8 cellular contexts compared by ENCODE assay signal in genomic region chr11:128716231-128716630, GRCh38. TPM values are rescaled to one million over a fixed set of nuclear protein-coding genes. Genes with fewer than 3 reads are reported as not detected.
A peak's percentile ranks its signal among the peaks of the same experiment; 100 is the strongest.
DNase-seq lines count a peak whose midpoint lies in the region; ATAC-seq and TF ChIP-seq lines count a peak whose summit lies in the region.

No MANE protein-coding gene starts in this region.

- CTCF ChIA-PET in activated CD8-positive, alpha-beta T cell treated with anti-CD3 and anti-CD28 coated beads for 36 hours (lab: Charles Lee), result interaction anchor here (1.0 to 3.4 kb wide), 5 partner anchors 10 to 41 kb away, joined by 3 to 9 read pairs (median 3); no protein-coding TSS in a partner anchor

- POLR2A ChIA-PET in activated CD8-positive, alpha-beta T cell treated with anti-CD3 and anti-CD28 coated beads for 36 hours (lab: Charles Lee), result interaction anchor here (0.7 to 1.8 kb wide), 7 partner anchors 9 to 114 kb away, joined by 3 to 11 read pairs (median 4); no protein-coding TSS in a partner anchor

- intact Hi-C loops in activated CD8-positive, alpha-beta T cell treated with anti-CD3 and anti-CD28 coated beads for 36 hours (cut with micrococcal nuclease), result no loop called here

- no peaks in the 10 kb centered on the region for H3K27me3 Mint-ChIP-seq in activated T-cell treated with anti-CD3 and anti-CD28 coated beads, Interleukin-2, amount 50 U/mL, for 24 hours
- no peaks in the 10 kb centered on the region for H3K27me3 Mint-ChIP-seq in activated CD8-positive, alpha-beta T cell treated with anti-CD3 and anti-CD28 coated beads for 36 hours

- H3K4me3 Mint-ChIP-seq in activated T-cell treated with anti-CD3 and anti-CD28 coated beads, Interleukin-2, amount 50 U/mL, for 24 hours, result peak overlapping the region; percentile 79
- H3K4me3 Mint-ChIP-seq in activated CD8-positive, alpha-beta T cell treated with anti-CD3 and anti-CD28 coated beads for 36 hours, result peak overlapping the region; percentile 67

- peak overlapping the region; percentile 61 for H3K27ac ChIP-seq in temporal lobe (ENCODE audit: low read depth, low read length)

- H3K9me3 Mint-ChIP-seq in activated T-cell treated with anti-CD3 and anti-CD28 coated beads, Interleukin-2, amount 50 U/mL, for 24 hours, result peaks cover 10% of the 10 kb centered on the region
- peaks cover 9% of the 10 kb centered on the region for H3K9me3 Mint-ChIP-seq in activated CD8-positive, alpha-beta T cell treated with anti-CD3 and anti-CD28 coated beads for 36 hours

- H3K36me3 Mint-ChIP-seq in activated T-cell treated with anti-CD3 and anti-CD28 coated beads, Interleukin-2, amount 50 U/mL, for 24 hours (ENCODE audit: low read depth), result peaks cover 36% of the 10 kb centered on the region
- peaks cover 20% of the 10 kb centered on the region for H3K36me3 Mint-ChIP-seq in activated CD8-positive, alpha-beta T cell treated with anti-CD3 and anti-CD28 coated beads for 36 hours (ENCODE audit: low read depth)

- peak overlapping the region; percentile 95 for H3K27ac Mint-ChIP-seq in activated T-cell treated with anti-CD3 and anti-CD28 coated beads, Interleukin-2, amount 50 U/mL, for 24 hours
- peak overlapping the region; percentile 97 for H3K27ac Mint-ChIP-seq in activated CD8-positive, alpha-beta T cell treated with anti-CD3 and anti-CD28 coated beads for 36 hours

- H3K4me1 Mint-ChIP-seq in activated T-cell treated with anti-CD3 and anti-CD28 coated beads, Interleukin-2, amount 50 U/mL, for 24 hours (ENCODE audit: low read depth), result peaks cover 99% of the 10 kb centered on the region
- peaks cover 88% of the 10 kb centered on the region for H3K4me1 Mint-ChIP-seq in activated CD8-positive, alpha-beta T cell treated with anti-CD3 and anti-CD28 coated beads for 36 hours (ENCODE audit: low read depth)

- DNase-seq in activated T-cell treated with anti-CD3 and anti-CD28 coated beads, Interleukin-2, amount 50 U/mL, for 24 hours, result no peak
- no peak for DNase-seq in activated T-cell treated with anti-CD3 and anti-CD28 coated beads, Interleukin-2, amount 50 U/mL, for 1 hour
- peak; percentile 35 for DNase-seq in activated CD8-positive, alpha-beta T cell treated with anti-CD3 and anti-CD28 coated beads for 36 hours
- DNase-seq in left kidney (ENCODE audit: low read depth, low spot score), result peak; percentile 20

- no peak for TF ChIP-seq CTCF in activated CD8-positive, alpha-beta T cell treated with anti-CD3 and anti-CD28 coated beads for 36 hours (IDR thresholded peaks at IDR 0.05)

- ATAC-seq in activated CD8-positive, alpha-beta T cell treated with anti-CD3 and anti-CD28 coated beads for 36 hours, result no peak
- ATAC-seq in HG03095 (IDR thresholded peaks at IDR 0.05; ENCODE audit: unreplicated experiment), result no peak
- ATAC-seq in HG03469 (IDR thresholded peaks at IDR 0.05; ENCODE audit: unreplicated experiment), result no peak
- ATAC-seq in HG02678 (IDR thresholded peaks at IDR 0.05; ENCODE audit: unreplicated experiment), result no peak

RNA-seq across cellular contexts. Expression of gene FLI1, which starts 22.4 kb away (rescaled TPM):
- total RNA-seq in activated CD8-positive, alpha-beta T cell treated with anti-CD3 and anti-CD28 coated beads for 36 hours, result 10 to 100 TPM; 43.8 to 47.8 TPM
- total RNA-seq in temporal lobe, result 3.0 TPM

Comparison
In these comparisons a context has a peak if more than half of its experiments do, and no peak if none do; other contexts are left out.
1. DNase-seq: peak in activated CD8-positive, alpha-beta T cell treated with anti-CD3 and anti-CD28 coated beads for 36 hours (single experiment) and left kidney (single experiment); none in activated T-cell treated with anti-CD3 and anti-CD28 coated beads, Interleukin-2, amount 50 U/mL, for 24 hours (single experiment) and activated T-cell treated with anti-CD3 and anti-CD28 coated beads, Interleukin-2, amount 50 U/mL, for 1 hour (single experiment).
2. RNA of gene FLI1, which starts 22.4 kb away (total RNA-seq): 43.8 to 47.8 TPM in activated CD8-positive, alpha-beta T cell treated with anti-CD3 and anti-CD28 coated beads for 36 hours; 3.0 TPM in temporal lobe (single experiment); every median in the first group is over 10 times any median in the second.